ENCODE assay signal across 13 cellular contexts in genomic region chr11:118938491-118939411, GRCh38. TPM values are rescaled to one million over a fixed set of nuclear protein-coding genes. Genes with fewer than 3 reads are reported as not detected.
DNase-seq lines count a peak whose midpoint lies in the region; ATAC-seq and TF ChIP-seq lines count a peak whose summit lies in the region.
"Had no signal": no experiment of that assay in that cellular context is flagged by ENCODE, and none has a peak within 500 bp of the region (broad histone marks: within the 10 kb centered on the region; RNA-seq: fewer than 3 reads in every experiment).

No MANE protein-coding gene starts in this region.

- DNase-seq in AG08395 (ENCODE audit: low spot score) (peak; percentile 66), HCT116 (ENCODE audit: low read depth, low spot score) (peak; percentile 94), amniotic epithelial cell (ENCODE audit: low read depth) (peak; percentile 78), kidney tubule cell (ENCODE audit: low spot score) (peak; percentile 100), occipital lobe (lab: John Stamatoyannopoulos, UW) (no peak), mesenteric fat pad (ENCODE audit: low spot score) (no peak)
- DNase-seq: activated CD8-positive, alpha-beta memory T cell treated with anti-CD3 and anti-CD28 coated beads for 24 hours; central memory CD4-positive, alpha-beta T cell; glutamatergic neuron; SJCRH30 had no signal

- no peaks in the 10 kb centered on the region for H3K79me2 ChIP-seq in HCT116 (ENCODE audit: insufficient read depth, low read length)

- H3K4me1 ChIP-seq in HCT116 (ENCODE audit: control insufficient read depth in 1 of 2, insufficient read depth in 2 of 2, low read length in 2 of 2): peaks cover 19 to 30% of the 10 kb centered on the region in 2 experiments
- H3K4me1 ChIP-seq: SJCRH30 had no signal

- no peaks in the 10 kb centered on the region for H3K36me3 ChIP-seq in HCT116 (ENCODE audit: control insufficient read depth in 1 of 2, insufficient read depth in 2 of 2, low read length in 2 of 2)
- H3K36me3 ChIP-seq: SJCRH30 had no signal

- TF ChIP-seq RAD21 in HCT116 (IDR thresholded peaks at IDR 0.05; ENCODE audit: low read depth): no peak

- POLR2A ChIA-PET in HCT116 (lab: Charles Lee): interaction anchor here (1.2 kb wide), 1 partner anchor 29 kb away, joined by 3 read pairs; no protein-coding TSS in a partner anchor

- H3K4me2 ChIP-seq in HCT116 (ENCODE audit: low read length): peak overlapping the region; percentile 52

- no peak overlapping the region for H3K4me3 ChIP-seq in HCT116 (replicated peaks in 1 of 2; ENCODE audit: low read depth in 1 of 2, low read length in 2 of 2)
- H3K4me3 ChIP-seq: SJCRH30 had no signal

- BruUV-seq in HCT116 (replicated peaks; lab: Mats Ljungman, UMichigan): no TSS peak

- peak overlapping the region; percentile 47 for H3K27ac ChIP-seq in HCT116 (ENCODE audit: low read depth, low read length)
- H3K27ac ChIP-seq: SJCRH30 had no signal

- no peak overlapping the region for H3K9ac ChIP-seq in HCT116 (ENCODE audit: low read length)

- no peak overlapping the region for H2AFZ ChIP-seq in HCT116 (ENCODE audit: low read depth, low read length, poor library complexity, severe bottlenecking)

- no peaks in the 10 kb centered on the region for H3K27me3 ChIP-seq in HCT116 (ENCODE audit: insufficient read depth, low read length)
- H3K27me3 ChIP-seq: SJCRH30 had no signal

- intact Hi-C loops in HCT116 (cut with micrococcal nuclease): no loop called here

- H3K9me3 ChIP-seq in HCT116 (ENCODE audit: control insufficient read depth in 1 of 2, insufficient read depth in 1 of 2, low read depth in 1 of 2, low read length in 2 of 2): no peaks in the 10 kb centered on the region
- H3K9me3 ChIP-seq: SJCRH30 had no signal

- CTCF ChIA-PET in HCT116 (lab: Charles Lee): interaction anchor here (0.9 to 1.0 kb wide), 2 partner anchors 9 to 30 kb away, joined by 3 to 4 read pairs; no protein-coding TSS in a partner anchor

- RAD21 ChIA-PET in HCT116 (lab: Charles Lee; ENCODE audit: low non-redundant PET in 1 of 2, low total read pairs in 2 of 2, uncharacterized antibody in 2 of 2, unreplicated experiment in 2 of 2): no interaction called here

- no peak for TF ChIP-seq POLR2A in HCT116 (IDR thresholded peaks at IDR 0.05; ENCODE audit: borderline replicate concordance, extremely low read depth, insufficient read depth, insufficient read length)

- no peak for TF ChIP-seq CTCF in HCT116 (IDR thresholded peaks at IDR 0.05 in 2 of 3, conservative IDR thresholded peaks at IDR 0.05 in 1 of 3; ENCODE audit: borderline replicate concordance in 1 of 3, insufficient read depth in 1 of 3, low read depth in 2 of 3, low read length in 2 of 3)

- H3K9me2 ChIP-seq in HCT116 (ENCODE audit: insufficient read depth): no peaks in the 10 kb centered on the region

- peak; percentile 89 for ATAC-seq in HCT116
- ATAC-seq in HG03432 (IDR thresholded peaks at IDR 0.05; ENCODE audit: unreplicated experiment): no peak
- ATAC-seq in GM21723 (IDR thresholded peaks at IDR 0.05; ENCODE audit: unreplicated experiment): no peak

- no peaks in the 10 kb centered on the region for H4K20me1 ChIP-seq in HCT116 (ENCODE audit: insufficient read depth)

TF ChIP-seq in HCT116, 20 proteins besides CTCF, POLR2A, EP300 and RAD21:
- peak; percentile 53 for TF ChIP-seq POLR2AphosphoS5 (IDR thresholded peaks at IDR 0.05; ENCODE audit: low read depth, low read length)
- no peak for TF ChIP-seq ZFX (IDR thresholded peaks at IDR 0.05)

RNA-seq across cellular contexts. Expression of gene BCL9L, which starts 13.0 kb away (rescaled TPM):
- 120 TPM for total RNA-seq in HCT116 (2021; ENCODE audit: unreplicated experiment)
- 83.0 and 85.7 TPM in 2 replicates for polyA plus RNA-seq in HCT116 (2012)
- total RNA-seq in occipital lobe: 11.5 TPM
- total RNA-seq in mesenteric fat pad: 86.4 TPM

RNA-seq across cellular contexts. Expression of gene UPK2, which starts 17.3 kb away (rescaled TPM):
- 0.42 TPM for total RNA-seq in HCT116 (2021; ENCODE audit: unreplicated experiment)
- 0.26 and 0.55 TPM in 2 replicates for polyA plus RNA-seq in HCT116 (2012)
- not detected for total RNA-seq in occipital lobe
- total RNA-seq in mesenteric fat pad: not detected
- total RNA-seq: SJCRH30, temporal lobe had no signal

RNA-seq across cellular contexts. Expression of gene FOXR1, which starts 32.8 kb away (rescaled TPM):
- not detected for total RNA-seq in HCT116 (2021; ENCODE audit: unreplicated experiment)
- not detected in 2 replicates for polyA plus RNA-seq in HCT116 (2012)
- total RNA-seq in occipital lobe: 0.31 TPM
- total RNA-seq in mesenteric fat pad: not detected
- total RNA-seq: SJCRH30, temporal lobe had no signal

RNA-seq across cellular contexts. Expression of gene CXCR5, which starts 55.1 kb away (rescaled TPM):
- total RNA-seq in HCT116 (2021; ENCODE audit: unreplicated experiment): not detected
- polyA plus RNA-seq in HCT116 (2012): 0.01 TPM in 1 of 2 replicates, not detected in the other
- total RNA-seq in occipital lobe: not detected
- not detected for total RNA-seq in mesenteric fat pad
- total RNA-seq: SJCRH30, temporal lobe had no signal

RNA-seq across cellular contexts. Expression of gene CENATAC, which starts 59.2 kb away (rescaled TPM):
- total RNA-seq in HCT116 (2021; ENCODE audit: unreplicated experiment): 28.9 TPM
- polyA plus RNA-seq in HCT116 (2012): 7.5 and 9.0 TPM in 2 replicates
- 31.0 TPM for total RNA-seq in occipital lobe
- 34.8 TPM for total RNA-seq in mesenteric fat pad

Comparison
In these comparisons a context has a peak if more than half of its experiments do, and no peak if none do; other contexts are left out.
1. DNase-seq: peak in AG08395 (single experiment), HCT116 (single experiment), amniotic epithelial cell (single experiment) and kidney tubule cell (single experiment); none in occipital lobe (single experiment) and mesenteric fat pad (single experiment).